ENCODE assay signal across 22 cellular contexts in genomic region chr12:25975682-25976081, GRCh38. TPM values are rescaled to one million over a fixed set of nuclear protein-coding genes. Genes with fewer than 3 reads are reported as not detected.
"Had no signal": no experiment of that assay in that cellular context is flagged by ENCODE, and none has a peak within 500 bp of the region (broad histone marks: within the 10 kb centered on the region; RNA-seq: fewer than 3 reads in every experiment).

No MANE protein-coding gene starts in this region.

- ATAC-seq: activated CD8-positive, alpha-beta memory T cell treated with anti-CD3 and anti-CD28 coated beads, Interleukin-2, amount 10 ng/mL, durations not matched to agents 7 days and 5 days; activated CD8-positive, alpha-beta T cell treated with anti-CD3 and anti-CD28 coated beads for 36 hours; right lobe of liver; SK-N-SH treated with all-trans-retinoic acid at 6 μM for 48 hours had no signal

- DNase-seq: activated CD4-positive, alpha-beta T cell treated with anti-CD3 and anti-CD28 coated beads, Interleukin-2, amount 10 ng/mL, durations not matched to agents 7 days and 5 days; activated CD4-positive, CD25-positive, alpha-beta regulatory T cell treated with anti-CD3 and anti-CD28 coated beads, Interleukin-2, amount 50 U/mL, for 72 hours; activated CD8-positive, alpha-beta memory T cell treated with anti-CD3 and anti-CD28 coated beads, Interleukin-2, amount 10 ng/mL, durations not matched to agents 7 days and 5 days; activated CD8-positive, alpha-beta T cell treated with anti-CD3 and anti-CD28 coated beads for 36 hours; activated gamma-delta T cell treated with Interleukin-2 at 50 U/mL for 16 hours; activated T-cell treated with anti-CD3 and anti-CD28 coated beads for 4 hours; cerebellar nuclear complex; cortex of kidney; foreskin fibroblast; mammary epithelial cell; midbrain; nucleus accumbens; right lobe of liver; spleen; stimulated activated CD4-positive, alpha-beta T cell treated with anti-CD3 and anti-CD28 coated beads, Interleukin-4, amount 100 ng/mL, for 1 hour; stimulated activated naive CD4-positive, alpha-beta T cell treated with Interleukin-2 at 50 U/mL for 16 hours; WERI-Rb-1 had no signal

- H3K9me3 Mint-ChIP-seq: activated CD4-positive, alpha-beta T cell treated with anti-CD3 and anti-CD28 coated beads, Interleukin-2, amount 10 ng/mL, durations not matched to agents 7 days and 5 days; activated CD8-positive, alpha-beta T cell treated with anti-CD3 and anti-CD28 coated beads for 36 hours; activated T-helper 1 cell treated with anti-CD3 and anti-CD28 coated beads, Interleukin-12 subunit alpha, Interleukin-12 subunit beta, Interleukin-2, Interleukin-4 antibody, amounts not matched to agents 30 ng/mL and 10 ng/mL and 1 ng/mL, durations not matched to agents 14 hours and 24 hours and 36 hours; T-helper 2 cell treated with Interferon-gamma antibody and Interleukin-4, amounts not matched to agents 5 μg/mL and 100 μg/mL, for 36 hours had no signal

- H3K36me3 Mint-ChIP-seq: activated CD8-positive, alpha-beta memory T cell treated with anti-CD3 and anti-CD28 coated beads, Interleukin-2, amount 10 ng/mL, durations not matched to agents 7 days and 5 days; activated naive CD8-positive, alpha-beta T cell had no signal

- H3K4me3 ChIP-seq: right lobe of liver had no signal

- H3K27ac ChIP-seq: epithelial cell of prostate, right lobe of liver, WERI-Rb-1 had no signal

- H3K36me3 ChIP-seq: right lobe of liver, spleen, WERI-Rb-1 had no signal

- H3K4me3 Mint-ChIP-seq: activated CD4-positive, alpha-beta T cell treated with anti-CD3 and anti-CD28 coated beads, Interleukin-2, amount 10 ng/mL, durations not matched to agents 7 days and 5 days; activated CD8-positive, alpha-beta memory T cell treated with anti-CD3 and anti-CD28 coated beads, Interleukin-2, amount 10 ng/mL, durations not matched to agents 7 days and 5 days; activated CD8-positive, alpha-beta T cell treated with anti-CD3 and anti-CD28 coated beads for 36 hours; activated naive CD8-positive, alpha-beta T cell; activated T-helper 1 cell treated with anti-CD3 and anti-CD28 coated beads, Interleukin-12 subunit alpha, Interleukin-12 subunit beta, Interleukin-2, Interleukin-4 antibody, amounts not matched to agents 30 ng/mL and 10 ng/mL and 1 ng/mL, durations not matched to agents 14 hours and 24 hours and 36 hours; T-helper 2 cell treated with Interferon-gamma antibody and Interleukin-4, amounts not matched to agents 5 μg/mL and 100 μg/mL, for 36 hours had no signal

- H3K4me1 Mint-ChIP-seq: activated CD4-positive, alpha-beta T cell treated with anti-CD3 and anti-CD28 coated beads, Interleukin-2, amount 10 ng/mL, durations not matched to agents 7 days and 5 days; activated CD8-positive, alpha-beta memory T cell treated with anti-CD3 and anti-CD28 coated beads, Interleukin-2, amount 10 ng/mL, durations not matched to agents 7 days and 5 days had no signal

- H3K4me1 ChIP-seq: right lobe of liver, spleen had no signal

- H3K27ac Mint-ChIP-seq: activated CD4-positive, alpha-beta T cell treated with anti-CD3 and anti-CD28 coated beads, Interleukin-2, amount 10 ng/mL, durations not matched to agents 7 days and 5 days; activated CD8-positive, alpha-beta memory T cell treated with anti-CD3 and anti-CD28 coated beads, Interleukin-2, amount 10 ng/mL, durations not matched to agents 7 days and 5 days; activated CD8-positive, alpha-beta T cell treated with anti-CD3 and anti-CD28 coated beads for 36 hours; activated naive CD8-positive, alpha-beta T cell; activated T-helper 1 cell treated with anti-CD3 and anti-CD28 coated beads, Interleukin-12 subunit alpha, Interleukin-12 subunit beta, Interleukin-2, Interleukin-4 antibody, amounts not matched to agents 30 ng/mL and 10 ng/mL and 1 ng/mL, durations not matched to agents 14 hours and 24 hours and 36 hours; T-helper 2 cell treated with Interferon-gamma antibody and Interleukin-4, amounts not matched to agents 5 μg/mL and 100 μg/mL, for 36 hours had no signal

- H3K27me3 ChIP-seq: right lobe of liver, spleen had no signal

- H3K9me3 ChIP-seq: right lobe of liver, spleen had no signal

RNA-seq across cellular contexts. Expression of gene RASSF8, which starts 17.2 kb away (rescaled TPM):
- total RNA-seq: activated CD8-positive, alpha-beta T cell treated with anti-CD3 and anti-CD28 coated beads for 36 hours had no signal
